Comparison of ENCODE assay signal across 2 cellular contexts in genomic region chr4:188045461-188045860, GRCh38. TPM values are rescaled to one million over a fixed set of nuclear protein-coding genes. Genes with fewer than 3 reads are reported as not detected.
"Had no signal": no experiment of that assay in that cellular context is flagged by ENCODE, and none has a peak within 500 bp of the region (broad histone marks: within the 10 kb centered on the region; RNA-seq: fewer than 3 reads in every experiment).

No MANE protein-coding gene starts in this region.

RNA-seq across cellular contexts. Expression of gene ZFP42, which starts 49.9 kb away (rescaled TPM):
- total RNA-seq: G401 had no signal
- polyA plus RNA-seq: GM12878 had no signal
